In genomic region chr5:2293906-2294305, GRCh38 we compare ENCODE assay signal across 33 cellular contexts.
"Had no signal": no experiment of that assay in that cellular context is flagged by ENCODE, and none has a peak within 500 bp of the region (broad histone marks: within the 10 kb centered on the region; RNA-seq: fewer than 3 reads in every experiment).

No MANE protein-coding gene starts in this region.

- H3K4me2 ChIP-seq: neural progenitor cell, smooth muscle cell had no signal

- H3K4me1 ChIP-seq: body of pancreas, heart left ventricle, neural progenitor cell, parathyroid adenoma, psoas muscle, stomach, thyroid gland, upper lobe of left lung had no signal

- H3K9me3 ChIP-seq: heart left ventricle, psoas muscle, thyroid gland, upper lobe of left lung had no signal

- H3K27me3 ChIP-seq: body of pancreas, neural progenitor cell, stomach, thyroid gland, upper lobe of left lung had no signal

- FAIRE-seq: endothelial cell of umbilical vein, kidney had no signal

- H3K36me3 ChIP-seq: heart left ventricle, neural progenitor cell, stomach, thyroid gland, upper lobe of left lung had no signal

- H3K27ac Mint-ChIP-seq: activated CD4-positive, alpha-beta T cell treated with anti-CD3 and anti-CD28 coated beads for 36 hours; activated CD8-positive, alpha-beta memory T cell treated with anti-CD3 and anti-CD28 coated beads, Interleukin-2, amount 10 ng/mL, durations not matched to agents 7 days and 5 days; activated CD8-positive, alpha-beta T cell treated with anti-CD3 and anti-CD28 coated beads, Interleukin-2, amount 10 ng/mL, durations not matched to agents 7 days and 5 days; activated naive CD8-positive, alpha-beta T cell; activated T-helper 2 cell treated with anti-CD3 and anti-CD28 coated beads, Interferon-gamma antibody, Interleukin-2, Interleukin-4, amounts not matched to agents 10 μg/mL and 5 μg/mL and 100 μg/mL, durations not matched to agents 14 hours and 24 hours and 36 hours; effector memory CD8-positive, alpha-beta T cell; immature natural killer cell; natural killer cell; neural progenitor cell; stimulated activated naive B cell treated with anti-CD40 and anti-IgM and Interleukin-4, amounts not matched to agents 10 μg/mL and 1 μg/mL and 100 μg/mL, for 72 hours had no signal

- H3K4me3 ChIP-seq: body of pancreas, heart left ventricle, neural progenitor cell, psoas muscle, smooth muscle cell, stomach, thyroid gland, upper lobe of left lung had no signal

- ATAC-seq: activated CD4-positive, alpha-beta T cell treated with anti-CD3 and anti-CD28 coated beads for 36 hours; activated CD8-positive, alpha-beta memory T cell treated with anti-CD3 and anti-CD28 coated beads, Interleukin-2, amount 10 ng/mL, durations not matched to agents 7 days and 5 days; activated CD8-positive, alpha-beta T cell treated with anti-CD3 and anti-CD28 coated beads, Interleukin-2, amount 10 ng/mL, durations not matched to agents 7 days and 5 days; body of pancreas; effector memory CD8-positive, alpha-beta T cell; heart left ventricle; left colon; natural killer cell; psoas muscle; stimulated activated naive B cell treated with anti-CD40 and anti-IgM and Interleukin-4, amounts not matched to agents 10 μg/mL and 1 μg/mL and 100 μg/mL, for 72 hours had no signal

- H3K4me1 Mint-ChIP-seq: activated CD4-positive, alpha-beta T cell treated with anti-CD3 and anti-CD28 coated beads for 36 hours; activated CD8-positive, alpha-beta memory T cell treated with anti-CD3 and anti-CD28 coated beads, Interleukin-2, amount 10 ng/mL, durations not matched to agents 7 days and 5 days; immature natural killer cell; natural killer cell; stimulated activated naive B cell treated with anti-CD40 and anti-IgM and Interleukin-4, amounts not matched to agents 10 μg/mL and 1 μg/mL and 100 μg/mL, for 72 hours had no signal

- H3K9ac ChIP-seq: neural progenitor cell, parathyroid adenoma had no signal

- H3K4me3 Mint-ChIP-seq: activated CD4-positive, alpha-beta T cell treated with anti-CD3 and anti-CD28 coated beads for 36 hours; activated CD8-positive, alpha-beta memory T cell treated with anti-CD3 and anti-CD28 coated beads, Interleukin-2, amount 10 ng/mL, durations not matched to agents 7 days and 5 days; activated CD8-positive, alpha-beta T cell treated with anti-CD3 and anti-CD28 coated beads, Interleukin-2, amount 10 ng/mL, durations not matched to agents 7 days and 5 days; activated naive CD8-positive, alpha-beta T cell; effector memory CD8-positive, alpha-beta T cell; immature natural killer cell; natural killer cell; neural progenitor cell; stimulated activated naive B cell treated with anti-CD40 and anti-IgM and Interleukin-4, amounts not matched to agents 10 μg/mL and 1 μg/mL and 100 μg/mL, for 72 hours had no signal

- H3K9me3 Mint-ChIP-seq: activated T-helper 2 cell treated with anti-CD3 and anti-CD28 coated beads, Interferon-gamma antibody, Interleukin-2, Interleukin-4, amounts not matched to agents 10 μg/mL and 5 μg/mL and 100 μg/mL, durations not matched to agents 14 hours and 24 hours and 36 hours; effector memory CD8-positive, alpha-beta T cell; immature natural killer cell; natural killer cell had no signal

- H3K27ac ChIP-seq: body of pancreas, heart left ventricle, neural progenitor cell, parathyroid adenoma, psoas muscle, stomach, thyroid gland, upper lobe of left lung had no signal

- DNase-seq: activated CD4-positive, alpha-beta T cell treated with anti-CD3 and anti-CD28 coated beads for 36 hours; activated CD4-positive, CD25-positive, alpha-beta regulatory T cell; activated CD8-positive, alpha-beta memory T cell treated with anti-CD3 and anti-CD28 coated beads, Interleukin-2, amount 10 ng/mL, durations not matched to agents 7 days and 5 days; activated CD8-positive, alpha-beta T cell treated with anti-CD3 and anti-CD28 coated beads, Interleukin-2, amount 10 ng/mL, durations not matched to agents 7 days and 5 days; activated naive CD4-positive, alpha-beta T cell treated with Interleukin-2 at 50 U/mL for 16 hours; activated T-cell treated with anti-CD3 and anti-CD28 coated beads, Interleukin-2, amount 50 U/mL, for 48 hours; aorta; body of pancreas; cortex of kidney; effector memory CD8-positive, alpha-beta T cell; foreskin fibroblast; heart left ventricle; hypothalamus; immature natural killer cell; kidney; left colon; midbrain; natural killer cell; occipital lobe; psoas muscle; stimulated activated CD4-positive, alpha-beta T cell treated with anti-CD3 and anti-CD28 coated beads, Interleukin-1b, Interleukin-23, amount 100 ng/mL, for 48 hours; stimulated activated CD4-positive, alpha-beta T cell treated with anti-CD3 and anti-CD28 coated beads, Interleukin-4, amount 100 ng/mL, for 4 hours; stimulated activated CD8-positive, alpha-beta memory T cell treated with anti-CD3 and anti-CD28 coated beads, Interleukin-4, amount 100 ng/mL, for 48 hours; stimulated activated naive B cell treated with anti-CD40 and anti-IgM and Interleukin-4, amounts not matched to agents 10 μg/mL and 1 μg/mL and 100 μg/mL, for 72 hours; stomach; thyroid gland; upper lobe of left lung had no signal

- H3K36me3 Mint-ChIP-seq: activated CD8-positive, alpha-beta memory T cell treated with anti-CD3 and anti-CD28 coated beads, Interleukin-2, amount 10 ng/mL, durations not matched to agents 7 days and 5 days; activated naive CD8-positive, alpha-beta T cell; immature natural killer cell; natural killer cell; neural progenitor cell; stimulated activated naive B cell treated with anti-CD40 and anti-IgM and Interleukin-4, amounts not matched to agents 10 μg/mL and 1 μg/mL and 100 μg/mL, for 72 hours had no signal

- H3K27me3 Mint-ChIP-seq: activated CD4-positive, alpha-beta T cell treated with anti-CD3 and anti-CD28 coated beads for 36 hours; activated CD8-positive, alpha-beta memory T cell treated with anti-CD3 and anti-CD28 coated beads, Interleukin-2, amount 10 ng/mL, durations not matched to agents 7 days and 5 days; activated naive CD8-positive, alpha-beta T cell; stimulated activated naive B cell treated with anti-CD40 and anti-IgM and Interleukin-4, amounts not matched to agents 10 μg/mL and 1 μg/mL and 100 μg/mL, for 72 hours had no signal
